ENCODE assay signal across 16 cellular contexts in genomic region chr17:61487161-61487654, GRCh38. TPM values are rescaled to one million over a fixed set of nuclear protein-coding genes. Genes with fewer than 3 reads are reported as not detected.
"Had no signal": no experiment of that assay in that cellular context is flagged by ENCODE, and none has a peak within 500 bp of the region (broad histone marks: within the 10 kb centered on the region; RNA-seq: fewer than 3 reads in every experiment).

No MANE protein-coding gene starts in this region.

- H3K36me3 Mint-ChIP-seq: activated naive CD4-positive, alpha-beta T cell treated with anti-CD3 and anti-CD28 coated beads, Interleukin-2, amount 50 U/mL, for 24 hours had no signal

- H3K9me3 ChIP-seq: adrenal gland, spleen, thoracic aorta had no signal

- H3K27ac ChIP-seq: adrenal gland, dorsolateral prefrontal cortex, spleen, thoracic aorta had no signal

- H3K9me3 Mint-ChIP-seq: activated naive CD4-positive, alpha-beta T cell treated with anti-CD3 and anti-CD28 coated beads, Interleukin-2, amount 50 U/mL, for 24 hours; activated T-cell treated with anti-CD3 and anti-CD28 coated beads, Interleukin-2, amount 50 U/mL, for 4 hours; nephron had no signal

- H3K27ac Mint-ChIP-seq: activated naive CD4-positive, alpha-beta T cell treated with anti-CD3 and anti-CD28 coated beads, Interleukin-2, amount 50 U/mL, for 24 hours had no signal

- H3K4me3 ChIP-seq: adrenal gland, dorsolateral prefrontal cortex, spleen, thoracic aorta had no signal

- H3K36me3 ChIP-seq: adrenal gland, spleen, thoracic aorta had no signal

- H3K4me1 Mint-ChIP-seq: activated naive CD4-positive, alpha-beta T cell treated with anti-CD3 and anti-CD28 coated beads, Interleukin-2, amount 50 U/mL, for 24 hours had no signal

- DNase-seq: activated effector memory CD4-positive, alpha-beta T cell treated with Interleukin-2 at 50 U/mL for 16 hours; activated T-cell treated with anti-CD3 and anti-CD28 coated beads, Interleukin-2, amount 50 U/mL, for 4 hours; dorsolateral prefrontal cortex; erythroblast; stimulated activated CD4-positive, alpha-beta T cell treated with anti-CD3 and anti-CD28 coated beads, Interleukin-1b, Interleukin-23, amount 100 ng/mL, for 48 hours had no signal

- H3K4me3 Mint-ChIP-seq: activated naive CD4-positive, alpha-beta T cell treated with anti-CD3 and anti-CD28 coated beads, Interleukin-2, amount 50 U/mL, for 24 hours; activated T-cell treated with anti-CD3 and anti-CD28 coated beads, Interleukin-2, amount 50 U/mL, for 4 hours had no signal

- H3K27me3 ChIP-seq: adrenal gland had no signal

- ATAC-seq: activated CD4-positive, CD25-positive, alpha-beta regulatory T cell treated with anti-CD3 and anti-CD28 coated beads, Interleukin-2, amount 50 U/mL, for 24 hours; activated T-cell treated with anti-CD3 and anti-CD28 coated beads, Interleukin-2, amount 50 U/mL, for 4 hours; sciatic nerve had no signal

- H3K4me1 ChIP-seq: adrenal gland had no signal

RNA-seq across cellular contexts. Expression of gene TBX4, which starts 35.0 kb away (rescaled TPM):
- total RNA-seq: activated T-cell treated with anti-CD3 and anti-CD28 coated beads, Interleukin-2, amount 50 U/mL, for 4 hours; kidney epithelial cell; liver; omental fat pad; pulmonary artery endothelial cell; sciatic nerve; spleen; thoracic aorta had no signal
- polyA plus RNA-seq: liver, spleen had no signal
